Comparison of ENCODE assay signal across 19 cellular contexts in genomic region chr3:126317029-126317996, GRCh38. TPM values are rescaled to one million over a fixed set of nuclear protein-coding genes. Genes with fewer than 3 reads are reported as not detected.
"Had no signal": no experiment of that assay in that cellular context is flagged by ENCODE, and none has a peak within 500 bp of the region (broad histone marks: within the 10 kb centered on the region; RNA-seq: fewer than 3 reads in every experiment).

No MANE protein-coding gene starts in this region.

- H3K9me3 ChIP-seq: right atrium auricular region, tibial artery, vagina had no signal

- H3K36me3 ChIP-seq: heart left ventricle, right atrium auricular region, tibial artery, vagina had no signal

- H3K4me3 ChIP-seq: heart left ventricle, right atrium auricular region, tibial artery, vagina had no signal

- H3K27ac ChIP-seq: heart left ventricle, right atrium auricular region, tibial artery, vagina had no signal

- FAIRE-seq: frontal cortex had no signal

- H3K4me1 ChIP-seq: heart left ventricle, right atrium auricular region, tibial artery, vagina had no signal

- H3K27me3 ChIP-seq: heart left ventricle, right atrium auricular region, tibial artery, vagina had no signal

- DNase-seq: activated CD4-positive, alpha-beta T cell treated with anti-CD3 and anti-CD28 coated beads, Interleukin-2, amount 10 ng/mL, durations not matched to agents 7 days and 5 days; activated CD4-positive, CD25-positive, alpha-beta regulatory T cell; activated naive CD8-positive, alpha-beta T cell treated with anti-CD3 and anti-CD28 coated beads for 36 hours; activated T-cell treated with anti-CD3 and anti-CD28 coated beads, Interleukin-2, amount 50 U/mL, for 48 hours; amygdala; effector CD8-positive, alpha-beta T cell; immature natural killer cell; left cardiac atrium; mammary epithelial cell; natural killer cell; nucleus accumbens; stimulated activated CD4-positive, alpha-beta T cell treated with anti-CD3 and anti-CD28 coated beads, Interleukin-15, amount 100 ng/mL, for 24 hours; stimulated activated CD4-positive, alpha-beta T cell treated with anti-CD3 and anti-CD28 coated beads, Interleukin-4, amount 100 ng/mL, for 24 hours; stimulated activated naive CD4-positive, alpha-beta T cell had no signal

RNA-seq across cellular contexts. Expression of gene KLF15, which starts 39.9 kb away (rescaled TPM):
- total RNA-seq: activated CD4-positive, alpha-beta T cell treated with anti-CD3 and anti-CD28 coated beads, Interleukin-2, amount 10 ng/mL, durations not matched to agents 7 days and 5 days had no signal
- polyA plus RNA-seq: immature natural killer cell had no signal
